ENCODE assay signal across 8 cellular contexts in genomic region chr5:160008877-160009590, GRCh38. TPM values are rescaled to one million over a fixed set of nuclear protein-coding genes. Genes with fewer than 3 reads are reported as not detected.
A peak's percentile ranks its signal among the peaks of the same experiment; 100 is the strongest.
DNase-seq lines count a peak whose midpoint lies in the region; TF ChIP-seq lines count a peak whose summit lies in the region.

A gene with protein sequence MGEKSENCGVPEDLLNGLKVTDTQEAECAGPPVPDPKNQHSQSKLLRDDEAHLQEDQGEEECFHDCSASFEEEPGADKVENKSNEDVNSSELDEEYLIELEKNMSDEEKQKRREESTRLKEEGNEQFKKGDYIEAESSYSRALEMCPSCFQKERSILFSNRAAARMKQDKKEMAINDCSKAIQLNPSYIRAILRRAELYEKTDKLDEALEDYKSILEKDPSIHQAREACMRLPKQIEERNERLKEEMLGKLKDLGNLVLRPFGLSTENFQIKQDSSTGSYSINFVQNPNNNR (plus strand): TSS chr5:160009139. CDS start chr5:160010529, 1,390 bp downstream.

- peaks cover 18% of the 10 kb centered on the region for H3K36me3 ChIP-seq in HAP-1 (replicated peaks)
- peaks cover 12% of the 10 kb centered on the region; the same call in 1 of the 2 replicates for H3K36me3 ChIP-seq in MM.1S (replicated peaks; ENCODE audit: insufficient read depth, low read length)
- H3K36me3 ChIP-seq in neural cell (ENCODE audit: insufficient read depth, low read length) = no peaks in the 10 kb centered on the region
- H3K36me3 ChIP-seq in stomach = peaks cover 12 to 33% (median 28%) of the 10 kb centered on the region in 4 donors

- no peak for TF ChIP-seq RAD21 in neural cell (conservative IDR thresholded peaks at IDR 0.05)

- H3K9ac ChIP-seq in MM.1S (ENCODE audit: low read length) (peak within 1 kb of the TSS; percentile 90), neural cell (ENCODE audit: low read length) (peak within 1 kb of the TSS; percentile 89)

- H3K79me2 ChIP-seq in MM.1S (ENCODE audit: low read length) = peaks cover 38% of the 10 kb centered on the region
- peaks cover 36% of the 10 kb centered on the region for H3K79me2 ChIP-seq in neural cell (replicated peaks; ENCODE audit: insufficient read depth, low read length)

- in situ Hi-C loops in G401 (cut with HindIII; ENCODE audit: low sequenced_read_pairs) = no loop called here
- in situ Hi-C loops in HAP-1 (cut with MboI; ENCODE audit: low sequenced_read_pairs) = no loop called here

- TF ChIP-seq EP300 in neural cell (conservative IDR thresholded peaks at IDR 0.05; ENCODE audit: poor library complexity, severe bottlenecking) = peak; percentile 59
- TF ChIP-seq EP300 in stomach (IDR thresholded peaks at IDR 0.05) = no peak

- intact Hi-C loops in stomach (cut with DNase I; ENCODE audit: low total_unique reads) = no loop called here

- no peaks in the 10 kb centered on the region for H3F3A ChIP-seq in MM.1S (ENCODE audit: insufficient read depth, low read length)
- no peaks in the 10 kb centered on the region for H3F3A ChIP-seq in neural cell (ENCODE audit: insufficient read depth, low read length, poor library complexity, severe bottlenecking)

- H3K27ac ChIP-seq in MM.1S (ENCODE audit: low read length) (peak within 1 kb of the TSS; percentile 66), neural cell (ENCODE audit: low read length) (peak within 1 kb of the TSS; percentile 87), stomach (peak within 1 kb of the TSS; percentile 72 to 92 (median 84))

- H4K20me1 ChIP-seq in MM.1S (ENCODE audit: insufficient read depth, low read length) = no peaks in the 10 kb centered on the region
- no peaks in the 10 kb centered on the region for H4K20me1 ChIP-seq in neural cell (ENCODE audit: insufficient read depth)

- H3K9me2 ChIP-seq in MM.1S (replicated peaks; ENCODE audit: insufficient read depth, low read length) = no peaks in the 10 kb centered on the region
- H3K9me2 ChIP-seq in neural cell (ENCODE audit: insufficient read depth, low read length) = no peaks in the 10 kb centered on the region

- H3K9me3 ChIP-seq in HAP-1 = no peaks in the 10 kb centered on the region
- no peaks in the 10 kb centered on the region for H3K9me3 ChIP-seq in MM.1S (replicated peaks; ENCODE audit: insufficient read depth, low read length)
- H3K9me3 ChIP-seq in neural cell (ENCODE audit: low read length) = no peaks in the 10 kb centered on the region
- no peaks in the 10 kb centered on the region for H3K9me3 ChIP-seq in stomach

- H2AFZ ChIP-seq in MM.1S (ENCODE audit: low read length) (peak within 1 kb of the TSS; percentile 72), neural cell (ENCODE audit: low read depth, low read length) (peak within 1 kb of the TSS; percentile 90)

- 0 to 1% (median 0%) methylated on average over 31 of the region's 31 CpGs for WGBS in stomach, 5 donors

- DNase-seq in G401 (ENCODE audit: low spot score) (peak; percentile 100), HAP-1 (ENCODE audit: low spot score in 2 of 2) (peak; percentile 95 to 97), MM.1S (peak; percentile 99), SIG-M5 (lab: John Stamatoyannopoulos, UW) (peak; percentile 96), fibroblast of villous mesenchyme (ENCODE audit: low read depth) (peak; percentile 100), stomach (peak; percentile 97)
- peak; percentile 86 for DNase-seq in activated gamma-delta T cell treated with anti-CD3 and anti-CD28 coated beads, Interleukin-2, amount 50 U/mL, for 16 hours (ENCODE audit: low read depth)

- H3K27me3 ChIP-seq in HAP-1 (ENCODE audit: low read depth) (no peaks in the 10 kb centered on the region), MM.1S (replicated peaks; ENCODE audit: insufficient read depth, low read length) (no peaks in the 10 kb centered on the region; the same call in 1 of the 2 replicates), neural cell (ENCODE audit: insufficient read depth, low read depth, low read length) (no peaks in the 10 kb centered on the region), stomach (no peaks in the 10 kb centered on the region)

- TF ChIP-seq POLR2A in stomach (IDR thresholded peaks at IDR 0.05) = peak in 2 of 4 donors; percentile 58 to 67

- peak within 1 kb of the TSS; percentile 93 for H3K4me2 ChIP-seq in MM.1S (ENCODE audit: low read depth, low read length)
- peak within 1 kb of the TSS; percentile 79 for H3K4me2 ChIP-seq in neural cell (ENCODE audit: low read length)

- H3K4me3 ChIP-seq in HAP-1 (peak within 1 kb of the TSS; percentile 84), MM.1S (ENCODE audit: low read length) (peak within 1 kb of the TSS; percentile 98), fibroblast of villous mesenchyme (ENCODE audit: low read depth, low read length) (peak within 1 kb of the TSS; percentile 86), neural cell (ENCODE audit: low read length) (peak within 1 kb of the TSS; percentile 89), stomach (peak within 1 kb of the TSS; percentile 57 to 81 (median 74))

- TF ChIP-seq CTCF in MM.1S (IDR thresholded peaks at IDR 0.05; ENCODE audit: low read length) = no peak
- TF ChIP-seq CTCF in fibroblast of villous mesenchyme (IDR thresholded peaks at IDR 0.05; ENCODE audit: insufficient read depth, low read depth, low read length) = no peak
- no peak for TF ChIP-seq CTCF in neural cell (IDR thresholded peaks at IDR 0.05; ENCODE audit: poor library complexity, severe bottlenecking)
- TF ChIP-seq CTCF in stomach (IDR thresholded peaks at IDR 0.05) = no peak

- H3K4me1 ChIP-seq in HAP-1 (peaks cover 8% of the 10 kb centered on the region), MM.1S (ENCODE audit: low read length) (peaks cover 7% of the 10 kb centered on the region), stomach (peaks cover 15 to 26% (median 25%) of the 10 kb centered on the region in 4 donors)

TF ChIP-seq in neural cell, 6 proteins besides CTCF, POLR2A, EP300 and RAD21:
- no peak for TF ChIP-seq TAF1 (IDR thresholded peaks at IDR 0.05; ENCODE audit: low read depth)
- peak; percentile 39 for TF ChIP-seq SMC3 (conservative IDR thresholded peaks at IDR 0.05; ENCODE audit: poor library complexity)
- TF ChIP-seq, protein P1, sequence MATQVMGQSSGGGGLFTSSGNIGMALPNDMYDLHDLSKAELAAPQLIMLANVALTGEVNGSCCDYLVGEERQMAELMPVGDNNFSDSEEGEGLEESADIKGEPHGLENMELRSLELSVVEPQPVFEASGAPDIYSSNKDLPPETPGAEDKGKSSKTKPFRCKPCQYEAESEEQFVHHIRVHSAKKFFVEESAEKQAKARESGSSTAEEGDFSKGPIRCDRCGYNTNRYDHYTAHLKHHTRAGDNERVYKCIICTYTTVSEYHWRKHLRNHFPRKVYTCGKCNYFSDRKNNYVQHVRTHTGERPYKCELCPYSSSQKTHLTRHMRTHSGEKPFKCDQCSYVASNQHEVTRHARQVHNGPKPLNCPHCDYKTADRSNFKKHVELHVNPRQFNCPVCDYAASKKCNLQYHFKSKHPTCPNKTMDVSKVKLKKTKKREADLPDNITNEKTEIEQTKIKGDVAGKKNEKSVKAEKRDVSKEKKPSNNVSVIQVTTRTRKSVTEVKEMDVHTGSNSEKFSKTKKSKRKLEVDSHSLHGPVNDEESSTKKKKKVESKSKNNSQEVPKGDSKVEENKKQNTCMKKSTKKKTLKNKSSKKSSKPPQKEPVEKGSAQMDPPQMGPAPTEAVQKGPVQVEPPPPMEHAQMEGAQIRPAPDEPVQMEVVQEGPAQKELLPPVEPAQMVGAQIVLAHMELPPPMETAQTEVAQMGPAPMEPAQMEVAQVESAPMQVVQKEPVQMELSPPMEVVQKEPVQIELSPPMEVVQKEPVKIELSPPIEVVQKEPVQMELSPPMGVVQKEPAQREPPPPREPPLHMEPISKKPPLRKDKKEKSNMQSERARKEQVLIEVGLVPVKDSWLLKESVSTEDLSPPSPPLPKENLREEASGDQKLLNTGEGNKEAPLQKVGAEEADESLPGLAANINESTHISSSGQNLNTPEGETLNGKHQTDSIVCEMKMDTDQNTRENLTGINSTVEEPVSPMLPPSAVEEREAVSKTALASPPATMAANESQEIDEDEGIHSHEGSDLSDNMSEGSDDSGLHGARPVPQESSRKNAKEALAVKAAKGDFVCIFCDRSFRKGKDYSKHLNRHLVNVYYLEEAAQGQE (IDR thresholded peaks at IDR 0.05; ENCODE audit: borderline replicate concordance) = peak; percentile 90
- TF ChIP-seq EZH2 (IDR thresholded peaks at IDR 0.05; ENCODE audit: borderline replicate concordance, insufficient read depth, low read length, poor library complexity, severe bottlenecking) = no peak
- TF ChIP-seq POLR2AphosphoS5 (IDR thresholded peaks at IDR 0.05) = peak; percentile 100
- TF ChIP-seq MXI1 (conservative IDR thresholded peaks at IDR 0.05; ENCODE audit: poor library complexity, severe bottlenecking) = peak; percentile 92
TF ChIP-seq in neural cell: peak in this region for 4.

RNA-seq across cellular contexts. Expression of the gene that starts here (rescaled TPM):
- total RNA-seq in G401 (2014; rRNA removed; shearing (Covaris generic)) = 35.6 and 47.2 TPM in 2 replicates
- total RNA-seq in fibroblast of villous mesenchyme = 47.7 and 51.0 TPM in 2 replicates
- polyA plus RNA-seq in neural cell = 71.6 and 74.0 TPM in 2 replicates
- 54.8 and 64.6 TPM in 2 replicates for polyA minus RNA-seq in neural cell
- total RNA-seq in stomach = 10 to 100 TPM in 4 of 5 donors, 1 to 10 TPM in 1; 2.3 to 50.0 (median 13.3) TPM
- polyA plus RNA-seq in stomach = 10 to 100 TPM; 31.3 to 48.9 (median 44.5) TPM

Comparison
In these comparisons a context has a peak if more than half of its experiments do, and no peak if none do; other contexts are left out.
1. Peak in every context shown above with its lines: DNase-seq, H3K4me3 ChIP-seq and H3K27ac ChIP-seq.